ENCODE assay signal across 1 cellular context in the genomic region with DNA sequence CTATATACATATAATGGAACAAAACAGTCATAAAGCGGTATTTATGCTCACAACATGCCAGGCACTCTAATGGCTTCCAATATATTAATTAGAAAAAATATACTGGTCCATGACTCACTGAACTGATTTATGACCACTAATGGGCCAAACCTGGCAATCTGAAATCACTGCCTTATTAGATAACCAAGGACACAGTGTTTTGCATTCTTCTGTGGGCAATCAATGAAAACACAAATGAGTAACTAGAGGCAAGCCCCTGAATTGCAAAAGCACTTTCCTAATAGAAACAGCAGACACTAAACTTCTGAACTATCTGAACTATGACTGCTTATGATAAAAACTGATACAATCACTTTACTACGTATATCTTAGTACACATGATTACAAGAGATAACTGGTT.
TF ChIP-seq lines count a peak whose summit lies in the region.

No MANE protein-coding gene starts in this region.

TF ChIP-seq in HepG2, 621 proteins besides CTCF, POLR2A, EP300 and RAD21 (continued from another document and continues in another):
- TF ChIP-seq, protein P1, sequence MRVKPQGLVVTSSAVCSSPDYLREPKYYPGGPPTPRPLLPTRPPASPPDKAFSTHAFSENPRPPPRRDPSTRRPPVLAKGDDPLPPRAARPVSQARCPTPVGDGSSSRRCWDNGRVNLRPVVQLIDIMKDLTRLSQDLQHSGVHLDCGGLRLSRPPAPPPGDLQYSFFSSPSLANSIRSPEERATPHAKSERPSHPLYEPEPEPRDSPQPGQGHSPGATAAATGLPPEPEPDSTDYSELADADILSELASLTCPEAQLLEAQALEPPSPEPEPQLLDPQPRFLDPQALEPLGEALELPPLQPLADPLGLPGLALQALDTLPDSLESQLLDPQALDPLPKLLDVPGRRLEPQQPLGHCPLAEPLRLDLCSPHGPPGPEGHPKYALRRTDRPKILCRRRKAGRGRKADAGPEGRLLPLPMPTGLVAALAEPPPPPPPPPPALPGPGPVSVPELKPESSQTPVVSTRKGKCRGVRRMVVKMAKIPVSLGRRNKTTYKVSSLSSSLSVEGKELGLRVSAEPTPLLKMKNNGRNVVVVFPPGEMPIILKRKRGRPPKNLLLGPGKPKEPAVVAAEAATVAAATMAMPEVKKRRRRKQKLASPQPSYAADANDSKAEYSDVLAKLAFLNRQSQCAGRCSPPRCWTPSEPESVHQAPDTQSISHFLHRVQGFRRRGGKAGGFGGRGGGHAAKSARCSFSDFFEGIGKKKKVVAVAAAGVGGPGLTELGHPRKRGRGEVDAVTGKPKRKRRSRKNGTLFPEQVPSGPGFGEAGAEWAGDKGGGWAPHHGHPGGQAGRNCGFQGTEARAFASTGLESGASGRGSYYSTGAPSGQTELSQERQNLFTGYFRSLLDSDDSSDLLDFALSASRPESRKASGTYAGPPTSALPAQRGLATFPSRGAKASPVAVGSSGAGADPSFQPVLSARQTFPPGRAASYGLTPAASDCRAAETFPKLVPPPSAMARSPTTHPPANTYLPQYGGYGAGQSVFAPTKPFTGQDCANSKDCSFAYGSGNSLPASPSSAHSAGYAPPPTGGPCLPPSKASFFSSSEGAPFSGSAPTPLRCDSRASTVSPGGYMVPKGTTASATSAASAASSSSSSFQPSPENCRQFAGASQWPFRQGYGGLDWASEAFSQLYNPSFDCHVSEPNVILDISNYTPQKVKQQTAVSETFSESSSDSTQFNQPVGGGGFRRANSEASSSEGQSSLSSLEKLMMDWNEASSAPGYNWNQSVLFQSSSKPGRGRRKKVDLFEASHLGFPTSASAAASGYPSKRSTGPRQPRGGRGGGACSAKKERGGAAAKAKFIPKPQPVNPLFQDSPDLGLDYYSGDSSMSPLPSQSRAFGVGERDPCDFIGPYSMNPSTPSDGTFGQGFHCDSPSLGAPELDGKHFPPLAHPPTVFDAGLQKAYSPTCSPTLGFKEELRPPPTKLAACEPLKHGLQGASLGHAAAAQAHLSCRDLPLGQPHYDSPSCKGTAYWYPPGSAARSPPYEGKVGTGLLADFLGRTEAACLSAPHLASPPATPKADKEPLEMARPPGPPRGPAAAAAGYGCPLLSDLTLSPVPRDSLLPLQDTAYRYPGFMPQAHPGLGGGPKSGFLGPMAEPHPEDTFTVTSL (CRISPR knock-in tag; IDR thresholded peaks at IDR 0.05; ENCODE audit: borderline replicate concordance) = peak; percentile 63; the same call in 1 of the 2 replicates
- no peak for TF ChIP-seq NFATC3 (CRISPR knock-in tag; IDR thresholded peaks at IDR 0.05)
- TF ChIP-seq, protein P2, sequence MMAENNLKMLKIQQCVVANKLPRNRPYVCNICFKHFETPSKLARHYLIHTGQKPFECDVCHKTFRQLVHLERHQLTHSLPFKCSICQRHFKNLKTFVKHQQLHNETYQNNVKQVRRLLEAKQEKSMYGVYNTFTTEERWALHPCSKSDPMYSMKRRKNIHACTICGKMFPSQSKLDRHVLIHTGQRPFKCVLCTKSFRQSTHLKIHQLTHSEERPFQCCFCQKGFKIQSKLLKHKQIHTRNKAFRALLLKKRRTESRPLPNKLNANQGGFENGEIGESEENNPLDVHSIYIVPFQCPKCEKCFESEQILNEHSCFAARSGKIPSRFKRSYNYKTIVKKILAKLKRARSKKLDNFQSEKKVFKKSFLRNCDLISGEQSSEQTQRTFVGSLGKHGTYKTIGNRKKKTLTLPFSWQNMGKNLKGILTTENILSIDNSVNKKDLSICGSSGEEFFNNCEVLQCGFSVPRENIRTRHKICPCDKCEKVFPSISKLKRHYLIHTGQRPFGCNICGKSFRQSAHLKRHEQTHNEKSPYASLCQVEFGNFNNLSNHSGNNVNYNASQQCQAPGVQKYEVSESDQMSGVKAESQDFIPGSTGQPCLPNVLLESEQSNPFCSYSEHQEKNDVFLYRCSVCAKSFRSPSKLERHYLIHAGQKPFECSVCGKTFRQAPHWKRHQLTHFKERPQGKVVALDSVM (CRISPR knock-in tag; IDR thresholded peaks at IDR 0.05) = no peak
- TF ChIP-seq NFE2L1 (CRISPR knock-in tag; IDR thresholded peaks at IDR 0.05; ENCODE audit: borderline replicate concordance) = no peak
- TF ChIP-seq, protein P3, sequence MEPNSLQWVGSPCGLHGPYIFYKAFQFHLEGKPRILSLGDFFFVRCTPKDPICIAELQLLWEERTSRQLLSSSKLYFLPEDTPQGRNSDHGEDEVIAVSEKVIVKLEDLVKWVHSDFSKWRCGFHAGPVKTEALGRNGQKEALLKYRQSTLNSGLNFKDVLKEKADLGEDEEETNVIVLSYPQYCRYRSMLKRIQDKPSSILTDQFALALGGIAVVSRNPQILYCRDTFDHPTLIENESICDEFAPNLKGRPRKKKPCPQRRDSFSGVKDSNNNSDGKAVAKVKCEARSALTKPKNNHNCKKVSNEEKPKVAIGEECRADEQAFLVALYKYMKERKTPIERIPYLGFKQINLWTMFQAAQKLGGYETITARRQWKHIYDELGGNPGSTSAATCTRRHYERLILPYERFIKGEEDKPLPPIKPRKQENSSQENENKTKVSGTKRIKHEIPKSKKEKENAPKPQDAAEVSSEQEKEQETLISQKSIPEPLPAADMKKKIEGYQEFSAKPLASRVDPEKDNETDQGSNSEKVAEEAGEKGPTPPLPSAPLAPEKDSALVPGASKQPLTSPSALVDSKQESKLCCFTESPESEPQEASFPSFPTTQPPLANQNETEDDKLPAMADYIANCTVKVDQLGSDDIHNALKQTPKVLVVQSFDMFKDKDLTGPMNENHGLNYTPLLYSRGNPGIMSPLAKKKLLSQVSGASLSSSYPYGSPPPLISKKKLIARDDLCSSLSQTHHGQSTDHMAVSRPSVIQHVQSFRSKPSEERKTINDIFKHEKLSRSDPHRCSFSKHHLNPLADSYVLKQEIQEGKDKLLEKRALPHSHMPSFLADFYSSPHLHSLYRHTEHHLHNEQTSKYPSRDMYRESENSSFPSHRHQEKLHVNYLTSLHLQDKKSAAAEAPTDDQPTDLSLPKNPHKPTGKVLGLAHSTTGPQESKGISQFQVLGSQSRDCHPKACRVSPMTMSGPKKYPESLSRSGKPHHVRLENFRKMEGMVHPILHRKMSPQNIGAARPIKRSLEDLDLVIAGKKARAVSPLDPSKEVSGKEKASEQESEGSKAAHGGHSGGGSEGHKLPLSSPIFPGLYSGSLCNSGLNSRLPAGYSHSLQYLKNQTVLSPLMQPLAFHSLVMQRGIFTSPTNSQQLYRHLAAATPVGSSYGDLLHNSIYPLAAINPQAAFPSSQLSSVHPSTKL (CRISPR knock-in tag; IDR thresholded peaks at IDR 0.05) = peak; percentile 74
- TF ChIP-seq ZMYM2 (CRISPR knock-in tag; IDR thresholded peaks at IDR 0.05) = no peak
- TF ChIP-seq ARID2 (CRISPR knock-in tag; IDR thresholded peaks at IDR 0.05; ENCODE audit: borderline replicate concordance) = no peak
- TF ChIP-seq SRY (CRISPR knock-in tag; IDR thresholded peaks at IDR 0.05) = no peak
- TF ChIP-seq ZNF343 (CRISPR knock-in tag; IDR thresholded peaks at IDR 0.05) = no peak
- TF ChIP-seq NCOA1 (CRISPR knock-in tag; IDR thresholded peaks at IDR 0.05) = no peak
- TF ChIP-seq, protein P4, sequence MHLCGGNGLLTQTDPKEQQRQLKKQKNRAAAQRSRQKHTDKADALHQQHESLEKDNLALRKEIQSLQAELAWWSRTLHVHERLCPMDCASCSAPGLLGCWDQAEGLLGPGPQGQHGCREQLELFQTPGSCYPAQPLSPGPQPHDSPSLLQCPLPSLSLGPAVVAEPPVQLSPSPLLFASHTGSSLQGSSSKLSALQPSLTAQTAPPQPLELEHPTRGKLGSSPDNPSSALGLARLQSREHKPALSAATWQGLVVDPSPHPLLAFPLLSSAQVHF (CRISPR knock-in tag; IDR thresholded peaks at IDR 0.05) = no peak
- TF ChIP-seq ZNF468 (CRISPR knock-in tag; IDR thresholded peaks at IDR 0.05) = no peak
- TF ChIP-seq RBM22 (optimal IDR thresholded peaks at IDR 0.05; ENCODE audit: low read length) = no peak
- TF ChIP-seq MIXL1 (CRISPR knock-in tag; IDR thresholded peaks at IDR 0.05) = peak; percentile 88
- TF ChIP-seq, protein P5, sequence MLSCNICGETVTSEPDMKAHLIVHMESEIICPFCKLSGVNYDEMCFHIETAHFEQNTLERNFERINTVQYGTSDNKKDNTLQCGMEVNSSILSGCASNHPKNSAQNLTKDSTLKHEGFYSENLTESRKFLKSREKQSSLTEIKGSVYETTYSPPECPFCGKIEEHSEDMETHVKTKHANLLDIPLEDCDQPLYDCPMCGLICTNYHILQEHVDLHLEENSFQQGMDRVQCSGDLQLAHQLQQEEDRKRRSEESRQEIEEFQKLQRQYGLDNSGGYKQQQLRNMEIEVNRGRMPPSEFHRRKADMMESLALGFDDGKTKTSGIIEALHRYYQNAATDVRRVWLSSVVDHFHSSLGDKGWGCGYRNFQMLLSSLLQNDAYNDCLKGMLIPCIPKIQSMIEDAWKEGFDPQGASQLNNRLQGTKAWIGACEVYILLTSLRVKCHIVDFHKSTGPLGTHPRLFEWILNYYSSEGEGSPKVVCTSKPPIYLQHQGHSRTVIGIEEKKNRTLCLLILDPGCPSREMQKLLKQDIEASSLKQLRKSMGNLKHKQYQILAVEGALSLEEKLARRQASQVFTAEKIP (CRISPR knock-in tag; IDR thresholded peaks at IDR 0.05; ENCODE audit: borderline replicate concordance) = no peak
- no peak for TF ChIP-seq CHD4 (IDR thresholded peaks at IDR 0.05; ENCODE audit: borderline replicate concordance, low read length)
- TF ChIP-seq ZNF496 (CRISPR knock-in tag; IDR thresholded peaks at IDR 0.05; ENCODE audit: insufficient replicate concordance) = no peak
- no peak for TF ChIP-seq SIN3B (IDR thresholded peaks at IDR 0.05; ENCODE audit: low read length)
- TF ChIP-seq, protein P6, sequence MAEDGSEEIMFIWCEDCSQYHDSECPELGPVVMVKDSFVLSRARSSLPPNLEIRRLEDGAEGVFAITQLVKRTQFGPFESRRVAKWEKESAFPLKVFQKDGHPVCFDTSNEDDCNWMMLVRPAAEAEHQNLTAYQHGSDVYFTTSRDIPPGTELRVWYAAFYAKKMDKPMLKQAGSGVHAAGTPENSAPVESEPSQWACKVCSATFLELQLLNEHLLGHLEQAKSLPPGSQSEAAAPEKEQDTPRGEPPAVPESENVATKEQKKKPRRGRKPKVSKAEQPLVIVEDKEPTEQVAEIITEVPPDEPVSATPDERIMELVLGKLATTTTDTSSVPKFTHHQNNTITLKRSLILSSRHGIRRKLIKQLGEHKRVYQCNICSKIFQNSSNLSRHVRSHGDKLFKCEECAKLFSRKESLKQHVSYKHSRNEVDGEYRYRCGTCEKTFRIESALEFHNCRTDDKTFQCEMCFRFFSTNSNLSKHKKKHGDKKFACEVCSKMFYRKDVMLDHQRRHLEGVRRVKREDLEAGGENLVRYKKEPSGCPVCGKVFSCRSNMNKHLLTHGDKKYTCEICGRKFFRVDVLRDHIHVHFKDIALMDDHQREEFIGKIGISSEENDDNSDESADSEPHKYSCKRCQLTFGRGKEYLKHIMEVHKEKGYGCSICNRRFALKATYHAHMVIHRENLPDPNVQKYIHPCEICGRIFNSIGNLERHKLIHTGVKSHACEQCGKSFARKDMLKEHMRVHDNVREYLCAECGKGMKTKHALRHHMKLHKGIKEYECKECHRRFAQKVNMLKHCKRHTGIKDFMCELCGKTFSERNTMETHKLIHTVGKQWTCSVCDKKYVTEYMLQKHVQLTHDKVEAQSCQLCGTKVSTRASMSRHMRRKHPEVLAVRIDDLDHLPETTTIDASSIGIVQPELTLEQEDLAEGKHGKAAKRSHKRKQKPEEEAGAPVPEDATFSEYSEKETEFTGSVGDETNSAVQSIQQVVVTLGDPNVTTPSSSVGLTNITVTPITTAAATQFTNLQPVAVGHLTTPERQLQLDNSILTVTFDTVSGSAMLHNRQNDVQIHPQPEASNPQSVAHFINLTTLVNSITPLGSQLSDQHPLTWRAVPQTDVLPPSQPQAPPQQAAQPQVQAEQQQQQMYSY (CRISPR knock-in tag; IDR thresholded peaks at IDR 0.05) = no peak
- no peak for TF ChIP-seq ZNF274 (CRISPR knock-in tag; IDR thresholded peaks at IDR 0.05)
- TF ChIP-seq SOX13 (IDR thresholded peaks at IDR 0.05) = no peak
- TF ChIP-seq SOX13 (CRISPR knock-in tag; conservative IDR thresholded peaks at IDR 0.05 in 1 of 2, IDR thresholded peaks at IDR 0.05 in 1 of 2) = peak in 1 of 2 experiments; percentile 69; a peak in 2 of 4 replicates
- no peak for TF ChIP-seq ZNF136 (CRISPR knock-in tag; IDR thresholded peaks at IDR 0.05; ENCODE audit: low read depth)
- no peak for TF ChIP-seq ZNF160 (CRISPR knock-in tag; IDR thresholded peaks at IDR 0.05)
- no peak for TF ChIP-seq NFYB (CRISPR knock-in tag; IDR thresholded peaks at IDR 0.05)
- TF ChIP-seq CHCHD3 (CRISPR knock-in tag; IDR thresholded peaks at IDR 0.05) = no peak
- no peak for TF ChIP-seq ZNF3 (CRISPR knock-in tag; IDR thresholded peaks at IDR 0.05)
- no peak for TF ChIP-seq SRSF4 (IDR thresholded peaks at IDR 0.05; ENCODE audit: low read depth, low read length, poor library complexity, severe bottlenecking)
- no peak for TF ChIP-seq ZNF180 (CRISPR knock-in tag; IDR thresholded peaks at IDR 0.05; ENCODE audit: borderline replicate concordance, low read depth)
- TF ChIP-seq ADNP (CRISPR knock-in tag; IDR thresholded peaks at IDR 0.05) = no peak
- TF ChIP-seq, protein P7, sequence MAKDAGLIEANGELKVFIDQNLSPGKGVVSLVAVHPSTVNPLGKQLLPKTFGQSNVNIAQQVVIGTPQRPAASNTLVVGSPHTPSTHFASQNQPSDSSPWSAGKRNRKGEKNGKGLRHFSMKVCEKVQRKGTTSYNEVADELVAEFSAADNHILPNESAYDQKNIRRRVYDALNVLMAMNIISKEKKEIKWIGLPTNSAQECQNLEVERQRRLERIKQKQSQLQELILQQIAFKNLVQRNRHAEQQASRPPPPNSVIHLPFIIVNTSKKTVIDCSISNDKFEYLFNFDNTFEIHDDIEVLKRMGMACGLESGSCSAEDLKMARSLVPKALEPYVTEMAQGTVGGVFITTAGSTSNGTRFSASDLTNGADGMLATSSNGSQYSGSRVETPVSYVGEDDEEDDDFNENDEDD (CRISPR knock-in tag; IDR thresholded peaks at IDR 0.05; ENCODE audit: borderline replicate concordance) = no peak
- no peak for TF ChIP-seq ZKSCAN5 (CRISPR knock-in tag; IDR thresholded peaks at IDR 0.05)
- no peak for TF ChIP-seq NR2C2 (CRISPR knock-in tag; IDR thresholded peaks at IDR 0.05; ENCODE audit: borderline replicate concordance)
- TF ChIP-seq STAG1 (CRISPR knock-in tag; IDR thresholded peaks at IDR 0.05) = no peak
- TF ChIP-seq, protein P8, sequence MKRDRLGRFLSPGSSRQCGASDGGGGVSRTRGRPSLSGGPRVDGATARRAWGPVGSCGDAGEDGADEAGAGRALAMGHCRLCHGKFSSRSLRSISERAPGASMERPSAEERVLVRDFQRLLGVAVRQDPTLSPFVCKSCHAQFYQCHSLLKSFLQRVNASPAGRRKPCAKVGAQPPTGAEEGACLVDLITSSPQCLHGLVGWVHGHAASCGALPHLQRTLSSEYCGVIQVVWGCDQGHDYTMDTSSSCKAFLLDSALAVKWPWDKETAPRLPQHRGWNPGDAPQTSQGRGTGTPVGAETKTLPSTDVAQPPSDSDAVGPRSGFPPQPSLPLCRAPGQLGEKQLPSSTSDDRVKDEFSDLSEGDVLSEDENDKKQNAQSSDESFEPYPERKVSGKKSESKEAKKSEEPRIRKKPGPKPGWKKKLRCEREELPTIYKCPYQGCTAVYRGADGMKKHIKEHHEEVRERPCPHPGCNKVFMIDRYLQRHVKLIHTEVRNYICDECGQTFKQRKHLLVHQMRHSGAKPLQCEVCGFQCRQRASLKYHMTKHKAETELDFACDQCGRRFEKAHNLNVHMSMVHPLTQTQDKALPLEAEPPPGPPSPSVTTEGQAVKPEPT (CRISPR knock-in tag; IDR thresholded peaks at IDR 0.05; ENCODE audit: low read depth) = no peak
- TF ChIP-seq CENPX (CRISPR knock-in tag; IDR thresholded peaks at IDR 0.05) = no peak
- no peak for TF ChIP-seq POLR2AphosphoS2 (IDR thresholded peaks at IDR 0.05; ENCODE audit: low read depth, low read length)
- TF ChIP-seq ZNF350 (CRISPR knock-in tag; IDR thresholded peaks at IDR 0.05; ENCODE audit: borderline replicate concordance, low read depth) = no peak
